ENCODE assay signal across 30 cellular contexts in the genomic region with DNA sequence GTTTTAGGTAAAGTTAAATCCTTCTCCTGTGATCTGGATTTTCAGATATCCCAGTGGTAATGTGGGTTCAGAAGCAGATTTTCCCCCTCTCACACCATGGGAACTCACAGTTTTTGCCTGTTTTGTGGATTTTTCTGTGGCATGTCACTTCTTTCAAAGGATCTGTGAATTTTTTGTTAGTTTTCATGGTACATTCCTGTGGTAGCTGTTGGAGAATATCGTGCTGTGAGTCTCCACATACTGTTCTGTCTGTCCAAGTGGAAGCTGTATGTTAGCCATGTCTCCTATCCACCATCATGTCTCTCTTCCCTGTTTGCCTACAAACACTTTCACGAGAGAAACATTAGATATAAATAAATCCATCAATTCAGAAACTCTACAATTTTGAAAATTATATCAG.
"Had no signal": no experiment of that assay in that cellular context is flagged by ENCODE, and none has a peak within 500 bp of the region (broad histone marks: within the 10 kb centered on the region; RNA-seq: fewer than 3 reads in every experiment).

No MANE protein-coding gene starts in this region.

- H3K9ac ChIP-seq: parathyroid adenoma had no signal

- H3K27ac ChIP-seq: lower lobe of right lung, parathyroid adenoma, right atrium auricular region, right lobe of liver, stomach, testis, thyroid gland, transverse colon, upper lobe of left lung, vagina had no signal

- H3K27ac Mint-ChIP-seq: naive B cell; natural killer cell; nephron progenitor cell; progenitor cell of endocrine pancreas; stimulated activated naive B cell treated with anti-CD40 and anti-IgM and Interleukin-4, amounts not matched to agents 10 μg/mL and 1 μg/mL and 100 μg/mL, for 72 hours had no signal

- H3K4me3 ChIP-seq: lower lobe of right lung, right atrium auricular region, right lobe of liver, smooth muscle cell, stomach, testis, thyroid gland, transverse colon, upper lobe of left lung, vagina had no signal

- H3K36me3 Mint-ChIP-seq: naive B cell; stimulated activated naive B cell treated with anti-CD40 and anti-IgM and Interleukin-4, amounts not matched to agents 10 μg/mL and 1 μg/mL and 100 μg/mL, for 72 hours had no signal

- H3K36me3 ChIP-seq: lower lobe of right lung, right atrium auricular region, right lobe of liver, stomach, thyroid gland, transverse colon, upper lobe of left lung, vagina had no signal

- FAIRE-seq: keratinocyte had no signal

- DNase-seq: hippocampal formation; kidney glomerular epithelial cell; left cardiac atrium; left ventricle myocardium superior; lower lobe of right lung; mammary epithelial cell; mesenchymal stem cell; naive B cell; natural killer cell; nephron progenitor cell; nucleus accumbens; right lobe of liver; stimulated activated CD4-positive, alpha-beta T cell treated with anti-CD3 and anti-CD28 coated beads, Interleukin-12 subunit alpha, Interleukin-12 subunit beta, amount 100 ng/mL, for 4 hours; stimulated activated CD4-positive, alpha-beta T cell treated with anti-CD3 and anti-CD28 coated beads, Interleukin-15, amount 100 ng/mL, for 24 hours; stimulated activated CD4-positive, alpha-beta T cell treated with anti-CD3 and anti-CD28 coated beads, Interleukin-2, amount 100 ng/mL, for 24 hours; stimulated activated CD4-positive, alpha-beta T cell treated with anti-CD3 and anti-CD28 coated beads, Interleukin-4, amount 100 ng/mL, for 1 hour; stimulated activated naive B cell treated with anti-CD40 and anti-IgM and Interleukin-4, amounts not matched to agents 10 μg/mL and 1 μg/mL and 100 μg/mL, for 72 hours; stimulated activated naive CD8-positive, alpha-beta T cell treated with anti-CD3 and anti-CD28 coated beads, Interleukin-15, Interleukin-2, amounts not matched to agents 100 U/mL and 50 U/mL, for 24 hours; stomach; testis; thyroid gland; transverse colon; upper lobe of left lung had no signal

- H2AFZ ChIP-seq: parathyroid adenoma had no signal

- ATAC-seq: left cardiac atrium; left lobe of liver; left ventricle myocardium superior; lower lobe of right lung; natural killer cell; right lobe of liver; stimulated activated naive B cell treated with anti-CD40 and anti-IgM and Interleukin-4, amounts not matched to agents 10 μg/mL and 1 μg/mL and 100 μg/mL, for 72 hours; stimulated activated naive CD8-positive, alpha-beta T cell treated with anti-CD3 and anti-CD28 coated beads, Interleukin-15, Interleukin-2, amounts not matched to agents 100 U/mL and 50 U/mL, for 24 hours had no signal

- H3K4me1 Mint-ChIP-seq: natural killer cell, nephron progenitor cell had no signal

- H3K79me2 ChIP-seq: parathyroid adenoma had no signal

- H3K27me3 Mint-ChIP-seq: naive B cell; progenitor cell of endocrine pancreas; stimulated activated naive B cell treated with anti-CD40 and anti-IgM and Interleukin-4, amounts not matched to agents 10 μg/mL and 1 μg/mL and 100 μg/mL, for 72 hours had no signal

- H3K9me3 ChIP-seq: lower lobe of right lung, right lobe of liver, testis, thyroid gland, vagina had no signal

- H3K4me3 Mint-ChIP-seq: naive B cell; natural killer cell; nephron progenitor cell; stimulated activated naive B cell treated with anti-CD40 and anti-IgM and Interleukin-4, amounts not matched to agents 10 μg/mL and 1 μg/mL and 100 μg/mL, for 72 hours had no signal

- H3K4me1 ChIP-seq: lower lobe of right lung, parathyroid adenoma, right atrium auricular region, right lobe of liver, stomach, testis, thyroid gland, transverse colon, upper lobe of left lung, vagina had no signal

- H3K27me3 ChIP-seq: right atrium auricular region, right lobe of liver, stomach, testis, thyroid gland, transverse colon, upper lobe of left lung, vagina had no signal

- H3K4me2 ChIP-seq: smooth muscle cell had no signal
